ENCODE assay signal across 12 cellular contexts in genomic region chr17:71633391-71633849, GRCh38.
DNase-seq lines count a peak whose midpoint lies in the region; TF ChIP-seq lines count a peak whose summit lies in the region.
"Had no signal": no experiment of that assay in that cellular context is flagged by ENCODE, and none has a peak within 500 bp of the region (broad histone marks: within the 10 kb centered on the region; RNA-seq: fewer than 3 reads in every experiment).

No MANE protein-coding gene starts in this region.

- peak overlapping the region; percentile 84 for H3K4me3 Mint-ChIP-seq in HFFc6
- H3K4me3 Mint-ChIP-seq: naive thymus-derived CD8-positive, alpha-beta T cell had no signal

- no peaks in the 10 kb centered on the region; the same call in 1 of the 2 replicates for H3K9me3 Mint-ChIP-seq in HFFc6

- H3K4me3 ChIP-seq in fibroblast of mammary gland (ENCODE audit: control insufficient read depth, low read depth, low read length) (no peak overlapping the region), skeletal muscle satellite cell (ENCODE audit: low read length) (no peak overlapping the region)

- no peak overlapping the region for H3K9ac ChIP-seq in skeletal muscle satellite cell (ENCODE audit: low read depth, low read length)

- peaks cover 5% of the 10 kb centered on the region; the same call in 1 of the 2 replicates for H3K36me3 Mint-ChIP-seq in HFFc6 (ENCODE audit: low read depth)
- H3K36me3 Mint-ChIP-seq: naive thymus-derived CD8-positive, alpha-beta T cell had no signal

- DNase-seq in HFFc6 (peak; percentile 90), RPMI7951 (ENCODE audit: low read depth) (peak; percentile 85), fibroblast of mammary gland (ENCODE audit: low read depth) (peak; percentile 77), GOT3 (lab: John Stamatoyannopoulos, UW) (no peak), erythroblast (lab: John Stamatoyannopoulos, UW) (no peak), AML-193 (lab: John Stamatoyannopoulos, UW) (no peak)
- DNase-seq: naive thymus-derived CD8-positive, alpha-beta T cell; NCI-H446 treated with DMSO at 0.1 percent for 48 hours; stimulated activated CD4-positive, alpha-beta T cell treated with anti-CD3 and anti-CD28 coated beads, Interleukin-1b, Interleukin-23, amount 100 ng/mL, for 48 hours; substantia nigra; T-helper 2 cell had no signal

- no peaks in the 10 kb centered on the region for H3K36me3 ChIP-seq in skeletal muscle satellite cell (ENCODE audit: insufficient read depth, low read length)

- peak overlapping the region; percentile 45 for H3K4me2 ChIP-seq in skeletal muscle satellite cell (ENCODE audit: low read length)

- peak overlapping the region; percentile 81 for H3K27ac Mint-ChIP-seq in HFFc6
- H3K27ac Mint-ChIP-seq: naive thymus-derived CD8-positive, alpha-beta T cell had no signal

- peaks cover 66% of the 10 kb centered on the region for H3K4me1 Mint-ChIP-seq in HFFc6 (ENCODE audit: low read depth)
- H3K4me1 Mint-ChIP-seq: naive thymus-derived CD8-positive, alpha-beta T cell had no signal

- peaks cover 34% of the 10 kb centered on the region for H3K4me1 ChIP-seq in skeletal muscle satellite cell (ENCODE audit: control insufficient read depth, insufficient read depth, low read length)

- H3K27me3 Mint-ChIP-seq in HFFc6 (ENCODE audit: insufficient read depth) = no peaks in the 10 kb centered on the region

- TF ChIP-seq CTCF in HFFc6 (IDR thresholded peaks at IDR 0.05) (no peak), fibroblast of mammary gland (conservative IDR thresholded peaks at IDR 0.05; ENCODE audit: control insufficient read depth, insufficient read depth, low read depth, low read length) (no peak)

- no peaks in the 10 kb centered on the region for H3K9me3 ChIP-seq in skeletal muscle satellite cell (replicated peaks; ENCODE audit: low read length)

- TF ChIP-seq POLR2A in erythroblast (IDR thresholded peaks at IDR 0.05; ENCODE audit: low read length) = no peak

- no peaks in the 10 kb centered on the region for H3K27me3 ChIP-seq in skeletal muscle satellite cell (ENCODE audit: control insufficient read depth, insufficient read depth, low read length)

Comparison
In these comparisons a context has a peak if more than half of its experiments do, and no peak if none do; other contexts are left out.
1. DNase-seq: peak in HFFc6 (single experiment), RPMI7951 (single experiment) and fibroblast of mammary gland (single experiment); none in GOT3 (single experiment), erythroblast (0 of 2) and AML-193 (0 of 2).